ENCODE assay signal across 12 cellular contexts in the genomic region with DNA sequence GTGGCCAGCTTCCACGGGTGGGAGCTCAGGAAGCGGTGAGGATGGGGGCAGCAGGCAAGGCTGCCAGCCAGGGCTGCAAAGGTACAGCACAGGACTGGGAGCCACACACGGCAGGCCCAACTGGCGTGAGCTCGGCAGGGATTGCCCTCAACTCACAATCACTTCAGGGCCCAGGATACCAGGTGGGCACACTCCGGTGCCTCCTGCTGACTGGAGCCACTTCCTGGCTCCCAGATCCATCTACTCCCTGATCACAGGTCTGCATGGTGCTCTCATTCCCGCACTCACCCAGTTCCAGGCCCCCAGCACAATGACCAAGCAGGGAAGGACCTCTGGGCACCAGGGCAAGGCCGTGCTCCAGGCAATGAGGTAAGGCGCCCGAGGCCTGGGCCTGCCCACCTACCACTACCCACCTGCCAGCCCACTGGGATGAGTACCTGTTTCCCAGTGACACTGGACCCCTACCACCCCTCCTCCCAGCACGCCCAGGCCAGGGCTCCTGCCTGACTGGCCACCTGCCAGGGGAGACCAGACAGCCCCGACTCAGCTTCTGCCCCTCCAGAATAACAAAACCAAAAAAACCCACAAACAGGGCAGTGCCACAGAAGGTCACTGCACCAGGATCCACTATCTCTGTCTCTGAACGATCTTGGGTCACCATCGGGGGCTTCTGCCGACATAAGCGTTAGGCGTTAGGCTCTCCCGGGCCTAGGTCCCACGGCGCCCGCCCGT. TPM values are rescaled to one million over a fixed set of nuclear protein-coding genes. Genes with fewer than 3 reads are reported as not detected.
DNase-seq lines count a peak whose midpoint lies in the region; ATAC-seq and TF ChIP-seq lines count a peak whose summit lies in the region.
"Had no signal": no experiment of that assay in that cellular context is flagged by ENCODE, and none has a peak within 500 bp of the region (broad histone marks: within the 10 kb centered on the region; RNA-seq: fewer than 3 reads in every experiment).

No MANE protein-coding gene starts in this region.

- H3K4me3 Mint-ChIP-seq in IgD-negative memory B cell: peak overlapping the region in 3 of 4 donors; percentile 54 to 85 (median 76)
- H3K4me3 Mint-ChIP-seq in activated naive CD8-positive, alpha-beta T cell treated with anti-CD3 and anti-CD28 coated beads, Interleukin-2, amount 50 U/mL, for 24 hours: peak overlapping the region; percentile 8
- peak overlapping the region; percentile 59 to 63 (median 63) for H3K4me3 Mint-ChIP-seq in nephron

- no peak for ATAC-seq in activated naive CD8-positive, alpha-beta T cell treated with anti-CD3 and anti-CD28 coated beads, Interleukin-2, amount 50 U/mL, for 24 hours
- ATAC-seq in HG02885 (IDR thresholded peaks at IDR 0.05; ENCODE audit: poor library complexity, unreplicated experiment): no peak

- peaks cover 0 to 5% (median 4%) of the 10 kb centered on the region in 3 donors for H3K4me1 Mint-ChIP-seq in IgD-negative memory B cell
- H3K4me1 Mint-ChIP-seq in activated naive CD8-positive, alpha-beta T cell treated with anti-CD3 and anti-CD28 coated beads, Interleukin-2, amount 50 U/mL, for 24 hours: peaks cover 3% of the 10 kb centered on the region
- H3K4me1 Mint-ChIP-seq in nephron: peaks cover 22% of the 10 kb centered on the region

- H3K27me3 Mint-ChIP-seq in IgD-negative memory B cell: peaks cover 11% of the 10 kb centered on the region
- H3K27me3 Mint-ChIP-seq in activated naive CD8-positive, alpha-beta T cell treated with anti-CD3 and anti-CD28 coated beads, Interleukin-2, amount 50 U/mL, for 24 hours: peaks cover 19% of the 10 kb centered on the region
- H3K27me3 Mint-ChIP-seq in nephron (ENCODE audit: low read depth): peaks cover 24% of the 10 kb centered on the region

- DNase-seq in DMS 273 (lab: John Stamatoyannopoulos, UW; ENCODE audit: unreplicated experiment) (peak; percentile 78), DMS 273 treated with DMSO at 0.1 percent for 48 hours (lab: John Stamatoyannopoulos, UW) (no peak), D341Med (ENCODE audit: low spot score) (no peak)
- DNase-seq in activated naive CD8-positive, alpha-beta T cell treated with anti-CD3 and anti-CD28 coated beads, Interleukin-2, amount 50 U/mL, for 24 hours: no peak
- no peak for DNase-seq in activated effector memory CD4-positive, alpha-beta T cell treated with Interleukin-2 at 50 U/mL for 16 hours
- DNase-seq: 8988T, GF-D8, Karpas-422, midbrain had no signal

- no peak overlapping the region for H3K27ac Mint-ChIP-seq in IgD-negative memory B cell
- H3K27ac Mint-ChIP-seq in activated naive CD8-positive, alpha-beta T cell treated with anti-CD3 and anti-CD28 coated beads, Interleukin-2, amount 50 U/mL, for 24 hours: no peak overlapping the region
- H3K27ac Mint-ChIP-seq in nephron: no peak overlapping the region

- H3K36me3 Mint-ChIP-seq in IgD-negative memory B cell (no peaks in the 10 kb centered on the region), nephron (ENCODE audit: low read depth) (no peaks in the 10 kb centered on the region)
- no peaks in the 10 kb centered on the region for H3K36me3 Mint-ChIP-seq in activated naive CD8-positive, alpha-beta T cell treated with anti-CD3 and anti-CD28 coated beads, Interleukin-2, amount 50 U/mL, for 24 hours (ENCODE audit: low read depth)

- H3K9me3 Mint-ChIP-seq in IgD-negative memory B cell (no peaks in the 10 kb centered on the region), nephron (no peaks in the 10 kb centered on the region)
- H3K9me3 Mint-ChIP-seq in activated naive CD8-positive, alpha-beta T cell treated with anti-CD3 and anti-CD28 coated beads, Interleukin-2, amount 50 U/mL, for 24 hours: no peaks in the 10 kb centered on the region

- no peak for TF ChIP-seq CTCF in nephron (IDR thresholded peaks at IDR 0.05; ENCODE audit: unreplicated experiment in 3 of 3)

RNA-seq across cellular contexts. Expression of a gene that starts 1.8 kb away (rescaled TPM):
- not detected for polyA plus RNA-seq in IgD-negative memory B cell

RNA-seq across cellular contexts. Expression of a gene that starts 14.4 kb away (rescaled TPM):
- 12.7 TPM for polyA plus RNA-seq in IgD-negative memory B cell

Comparison
In these comparisons a context has a peak if more than half of its experiments do, and no peak if none do; other contexts are left out.
1. H3K4me3 Mint-ChIP-seq: peak in every context shown above with its lines; median percentile 76 in IgD-negative memory B cell; 63 in nephron; 8 in activated naive CD8-positive, alpha-beta T cell treated with anti-CD3 and anti-CD28 coated beads, Interleukin-2, amount 50 U/mL, for 24 hours.